In genomic region chr3:14416453-14416852, GRCh38 we compare ENCODE assay signal across 1 cellular context.
TF ChIP-seq lines count a peak whose summit lies in the region.

No MANE protein-coding gene starts in this region.

TF ChIP-seq in A549, 52 proteins besides CTCF, POLR2A, EP300 and RAD21 (continued from another document):
- TF ChIP-seq HOXB5 (CRISPR knock-in tag; IDR thresholded peaks at IDR 0.05), result no peak
- no peak for TF ChIP-seq ZC3H11A (IDR thresholded peaks at IDR 0.05)
- TF ChIP-seq ZSCAN20 (CRISPR knock-in tag; IDR thresholded peaks at IDR 0.05), result no peak
- no peak for TF ChIP-seq RARB (CRISPR knock-in tag; IDR thresholded peaks at IDR 0.05)
- no peak for TF ChIP-seq CBX8 (IDR thresholded peaks at IDR 0.05)
- no peak for TF ChIP-seq NFE2L2 (conservative IDR thresholded peaks at IDR 0.05; ENCODE audit: low read length)
- TF ChIP-seq RCOR1 (IDR thresholded peaks at IDR 0.05; ENCODE audit: low read depth, low read length), result no peak
- TF ChIP-seq TP53 (CRISPR knock-in tag; IDR thresholded peaks at IDR 0.05), result no peak
- no peak for TF ChIP-seq USF2 (IDR thresholded peaks at IDR 0.05)
- no peak for TF ChIP-seq CBX2 (IDR thresholded peaks at IDR 0.05; ENCODE audit: borderline replicate concordance, low read depth)
- no peak for TF ChIP-seq HOXA7 (CRISPR knock-in tag; IDR thresholded peaks at IDR 0.05)
- no peak for TF ChIP-seq GATA3 (IDR thresholded peaks at IDR 0.05; ENCODE audit: borderline replicate concordance)
- no peak for TF ChIP-seq JUNB (IDR thresholded peaks at IDR 0.05)
